Comparison of ENCODE assay signal across 9 cellular contexts in genomic region chr1:965526-966134, GRCh38. TPM values are rescaled to one million over a fixed set of nuclear protein-coding genes. Genes with fewer than 3 reads are reported as not detected.
DNase-seq lines count a peak whose midpoint lies in the region; ATAC-seq lines count a peak whose summit lies in the region.
"Had no signal": no experiment of that assay in that cellular context is flagged by ENCODE, and none has a peak within 500 bp of the region (broad histone marks: within the 10 kb centered on the region; RNA-seq: fewer than 3 reads in every experiment).

No MANE protein-coding gene starts in this region.

- H3K27ac Mint-ChIP-seq in T-helper 2 cell treated with Interferon-gamma antibody and Interleukin-4, amounts not matched to agents 5 μg/mL and 100 μg/mL, for 36 hours, result no peak overlapping the region
- H3K27ac Mint-ChIP-seq in activated naive CD8-positive, alpha-beta T cell treated with anti-CD3 and anti-CD28 coated beads for 36 hours, result peak overlapping the region; percentile 66
- H3K27ac Mint-ChIP-seq: activated B cell treated with CpG ODN at 0.5 μM for 24 hours; naive thymus-derived CD4-positive, alpha-beta T cell had no signal

- ATAC-seq in HG03108 (IDR thresholded peaks at IDR 0.05; ENCODE audit: unreplicated experiment), result no peak

- H3K4me3 ChIP-seq in skin epidermis, result peak overlapping the region; percentile 48 to 76 (median 61)

- H3K9me3 Mint-ChIP-seq in T-helper 2 cell treated with Interferon-gamma antibody and Interleukin-4, amounts not matched to agents 5 μg/mL and 100 μg/mL, for 36 hours, result no peaks in the 10 kb centered on the region
- no peaks in the 10 kb centered on the region for H3K9me3 Mint-ChIP-seq in activated naive CD8-positive, alpha-beta T cell treated with anti-CD3 and anti-CD28 coated beads for 36 hours
- H3K9me3 Mint-ChIP-seq: activated B cell treated with CpG ODN at 0.5 μM for 24 hours had no signal

- peak overlapping the region; percentile 40 for H3K4me3 Mint-ChIP-seq in T-helper 2 cell treated with Interferon-gamma antibody and Interleukin-4, amounts not matched to agents 5 μg/mL and 100 μg/mL, for 36 hours
- peak overlapping the region; percentile 47 for H3K4me3 Mint-ChIP-seq in activated naive CD8-positive, alpha-beta T cell treated with anti-CD3 and anti-CD28 coated beads for 36 hours
- H3K4me3 Mint-ChIP-seq: activated B cell treated with CpG ODN at 0.5 μM for 24 hours had no signal

- peaks cover 4% of the 10 kb centered on the region for H3K36me3 Mint-ChIP-seq in T-helper 2 cell treated with Interferon-gamma antibody and Interleukin-4, amounts not matched to agents 5 μg/mL and 100 μg/mL, for 36 hours (ENCODE audit: low read depth)
- H3K36me3 Mint-ChIP-seq in activated naive CD8-positive, alpha-beta T cell treated with anti-CD3 and anti-CD28 coated beads for 36 hours, result peaks cover 5% of the 10 kb centered on the region

- H3K27me3 Mint-ChIP-seq in T-helper 2 cell treated with Interferon-gamma antibody and Interleukin-4, amounts not matched to agents 5 μg/mL and 100 μg/mL, for 36 hours (ENCODE audit: low read depth), result peaks cover 3% of the 10 kb centered on the region
- H3K27me3 Mint-ChIP-seq in activated naive CD8-positive, alpha-beta T cell treated with anti-CD3 and anti-CD28 coated beads for 36 hours, result peaks cover 8% of the 10 kb centered on the region

- no peak for DNase-seq in T-helper 2 cell treated with Interferon-gamma antibody and Interleukin-4, amounts not matched to agents 5 μg/mL and 100 μg/mL, for 36 hours (ENCODE audit: low spot score)
- DNase-seq in T-helper 2 cell (no peak), caudate nucleus (lab: John Stamatoyannopoulos, UW) (no peak)
- DNase-seq in activated naive CD8-positive, alpha-beta T cell treated with anti-CD3 and anti-CD28 coated beads for 36 hours, result no peak
- DNase-seq: NK-92 treated with Interleukin-12 subunit alpha and Interleukin-12 subunit beta, amount 100 ng/mL, for 24 hours had no signal

- H3K27ac ChIP-seq in skin epidermis (peak overlapping the region in 19 of 21 experiments; percentile 79 to 98 (median 89)), caudate nucleus (ENCODE audit: low read depth, low read length) (no peak overlapping the region)

- H3K4me1 Mint-ChIP-seq in T-helper 2 cell treated with Interferon-gamma antibody and Interleukin-4, amounts not matched to agents 5 μg/mL and 100 μg/mL, for 36 hours (ENCODE audit: low read depth), result no peaks in the 10 kb centered on the region
- peaks cover 6% of the 10 kb centered on the region for H3K4me1 Mint-ChIP-seq in activated naive CD8-positive, alpha-beta T cell treated with anti-CD3 and anti-CD28 coated beads for 36 hours

RNA-seq across cellular contexts. Expression of gene PLEKHN1, which starts 0.7 kb away (rescaled TPM):
- 1 to 10 TPM in 1 of 2 experiments, under 1 TPM in 1; 0.85 to 1.3 TPM for total RNA-seq in activated naive CD8-positive, alpha-beta T cell treated with anti-CD3 and anti-CD28 coated beads for 36 hours

RNA-seq across cellular contexts. Expression of gene KLHL17, which starts 5.2 kb away (rescaled TPM):
- 10 to 100 TPM; 19.5 to 22.5 TPM for total RNA-seq in activated naive CD8-positive, alpha-beta T cell treated with anti-CD3 and anti-CD28 coated beads for 36 hours

RNA-seq across cellular contexts. Expression of gene NOC2L, which starts 6.6 kb away (rescaled TPM):
- total RNA-seq in activated naive CD8-positive, alpha-beta T cell treated with anti-CD3 and anti-CD28 coated beads for 36 hours, result 100 to 1,000 TPM; 176 to 185 TPM

RNA-seq across cellular contexts. Expression of gene PERM1, which starts 16.3 kb away (rescaled TPM):
- total RNA-seq in activated naive CD8-positive, alpha-beta T cell treated with anti-CD3 and anti-CD28 coated beads for 36 hours, result not detected
- total RNA-seq: activated B cell treated with CpG ODN at 0.5 μM for 24 hours; naive thymus-derived CD4-positive, alpha-beta T cell had no signal

RNA-seq across cellular contexts. Expression of gene HES4, which starts 34.3 kb away (rescaled TPM):
- total RNA-seq in activated naive CD8-positive, alpha-beta T cell treated with anti-CD3 and anti-CD28 coated beads for 36 hours, result 1 to 10 TPM in 1 of 2 experiments, under 1 TPM in 1; 0.93 to 1.1 TPM
